ENCODE assay signal across 8 cellular contexts in the genomic region with DNA sequence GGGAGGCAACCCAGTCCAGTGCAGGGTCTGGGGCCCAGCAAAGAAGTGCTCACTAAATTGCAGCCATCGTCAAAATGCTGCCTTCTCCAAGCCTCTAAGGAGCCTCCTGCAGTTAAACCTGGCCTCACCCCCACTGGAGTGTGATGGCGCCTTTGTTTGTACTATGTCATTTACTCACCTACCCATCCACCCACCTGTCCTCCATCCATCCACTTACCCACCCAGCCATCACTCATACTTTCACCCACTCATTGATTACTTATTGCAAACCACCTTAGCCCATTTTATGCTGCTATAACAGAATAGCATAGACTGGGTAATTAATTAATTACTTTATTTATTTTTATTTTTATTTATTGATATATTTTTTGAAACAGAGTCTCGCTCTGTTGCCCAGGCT.
"Had no signal": no experiment of that assay in that cellular context is flagged by ENCODE, and none has a peak within 500 bp of the region (broad histone marks: within the 10 kb centered on the region; RNA-seq: fewer than 3 reads in every experiment).

No MANE protein-coding gene starts in this region.

- H3K27ac ChIP-seq: HL-60 had no signal

- H3K4me3 Mint-ChIP-seq: GM23338, H9, HFFc6 had no signal

- H3K27ac Mint-ChIP-seq: GM23338, H9, HFFc6, IgD-negative memory B cell had no signal

- H3K4me3 ChIP-seq: GM23338 had no signal

- H3K4me1 Mint-ChIP-seq: GM23338 had no signal

- H3K9me3 Mint-ChIP-seq: GM23338, H9, HFFc6, IgD-negative memory B cell had no signal

- ATAC-seq: GM23338, HepG2 had no signal

- DNase-seq: H9, HCEC 1CT, HFFc6, KBM-7 had no signal

- H3K36me3 Mint-ChIP-seq: IgD-negative memory B cell had no signal
